In the genomic region with DNA sequence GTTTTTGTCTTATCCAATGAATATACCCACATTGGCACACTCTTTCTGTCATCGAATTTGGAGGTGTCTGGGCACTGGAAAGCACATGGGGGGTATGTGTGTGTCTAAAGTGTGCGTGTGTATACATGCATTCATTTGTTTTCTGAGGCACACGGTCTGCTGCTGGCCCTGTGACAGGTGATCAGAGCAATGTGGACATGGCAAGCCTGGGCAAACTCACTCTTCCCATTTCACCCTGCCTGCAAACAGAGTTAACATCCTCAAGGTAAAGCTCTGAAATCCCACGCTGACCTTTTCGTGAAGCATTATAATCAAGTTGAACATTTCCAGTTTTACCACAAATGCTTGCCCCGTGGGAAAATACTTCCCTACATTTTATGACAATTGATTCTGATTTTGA, we compare ENCODE assay signal across 24 cellular contexts.
DNase-seq lines count a peak whose midpoint lies in the region; ATAC-seq and TF ChIP-seq lines count a peak whose summit lies in the region.
"Had no signal": no experiment of that assay in that cellular context is flagged by ENCODE, and none has a peak within 500 bp of the region (broad histone marks: within the 10 kb centered on the region; RNA-seq: fewer than 3 reads in every experiment).

No MANE protein-coding gene starts in this region.

- H3K4me1 ChIP-seq in RWPE2 (ENCODE audit: insufficient read depth, poor library complexity, severe bottlenecking) (peaks cover 13% of the 10 kb centered on the region), sigmoid colon (peaks cover 0 to 96% (median 84%) of the 10 kb centered on the region in 4 donors)

- WGBS in sigmoid colon, 2 donors = 73 to 78% methylated on average over 6 of the region's 6 CpGs

- H3K9me3 ChIP-seq in RWPE2 (ENCODE audit: severe bottlenecking) (no peaks in the 10 kb centered on the region), sigmoid colon (no peaks in the 10 kb centered on the region)
- H3K9me3 ChIP-seq: left ventricle myocardium inferior, thyroid gland had no signal

- H3K36me3 ChIP-seq in RWPE2 (ENCODE audit: low read depth) (no peaks in the 10 kb centered on the region), sigmoid colon (no peaks in the 10 kb centered on the region)
- H3K36me3 ChIP-seq: left ventricle myocardium inferior, thyroid gland had no signal

- DNase-seq in DMS53 (lab: John Stamatoyannopoulos, UW) (peak; percentile 8), DMS53 treated with DMSO at 0.1 percent for 48 hours (lab: John Stamatoyannopoulos, UW; ENCODE audit: unreplicated experiment) (no peak), RWPE2 (ENCODE audit: low spot score) (no peak), epithelial cell of prostate (ENCODE audit: low read depth, low spot score) (no peak), sigmoid colon (no peak), substantia nigra (lab: John Stamatoyannopoulos, UW) (no peak), occipital lobe (lab: John Stamatoyannopoulos, UW) (no peak)
- DNase-seq: 8988T; activated CD4-positive, alpha-beta T cell treated with anti-CD3 and anti-CD28 coated beads for 1 hour; activated naive CD4-positive, alpha-beta T cell; activated T-cell treated with anti-CD3 and anti-CD28 coated beads, Interleukin-2, amount 50 U/mL, for 1 hour; amniotic stem cell; CD8-positive, alpha-beta memory T cell; DMS79 treated with DMSO at 0.1 percent for 48 hours; hippocampal formation; left ventricle myocardium inferior; midbrain; NCI-H526; nephron progenitor cell; small intestine; thyroid gland had no signal

- TF ChIP-seq CTCF in RWPE2 (IDR thresholded peaks at IDR 0.05; ENCODE audit: poor library complexity, severe bottlenecking) (no peak), sigmoid colon (IDR thresholded peaks at IDR 0.05) (no peak)

- intact Hi-C loops in sigmoid colon (cut with DNase I) = no loop called here

- H3K4me3 ChIP-seq in RWPE2 (ENCODE audit: severe bottlenecking) = no peak overlapping the region
- no peak overlapping the region for H3K4me3 ChIP-seq in sigmoid colon
- H3K4me3 ChIP-seq: left ventricle myocardium inferior, thyroid gland had no signal

- H3K27ac ChIP-seq in RWPE2 (ENCODE audit: poor library complexity, severe bottlenecking) = no peak overlapping the region
- peak overlapping the region; percentile 38 for H3K27ac ChIP-seq in epithelial cell of prostate
- peak overlapping the region in 3 of 4 donors; percentile 12 to 49 (median 36) for H3K27ac ChIP-seq in sigmoid colon
- H3K27ac ChIP-seq in substantia nigra (ENCODE audit: low read depth, low read length, poor library complexity, severe bottlenecking) = no peak overlapping the region
- H3K27ac ChIP-seq: thyroid gland had no signal

- TF ChIP-seq POLR2A in sigmoid colon (IDR thresholded peaks at IDR 0.05) = no peak

- no peak for TF ChIP-seq EP300 in sigmoid colon (IDR thresholded peaks at IDR 0.05)

- peak; percentile 25; the same call in 1 of the 3 replicates for ATAC-seq in RWPE2 (ENCODE audit: low read depth)
- ATAC-seq in GM21515 (IDR thresholded peaks at IDR 0.05; ENCODE audit: unreplicated experiment) = no peak
- ATAC-seq: HepG2; stimulated activated memory B cell treated with anti-CD40 and anti-IgM and Interleukin-4, amounts not matched to agents 10 μg/mL and 1 μg/mL and 100 μg/mL, for 72 hours had no signal

- no peaks in the 10 kb centered on the region for H3K27me3 ChIP-seq in RWPE2 (ENCODE audit: insufficient read depth, poor library complexity, severe bottlenecking)
- H3K27me3 ChIP-seq in sigmoid colon = no peaks in the 10 kb centered on the region
- H3K27me3 ChIP-seq: thyroid gland had no signal

Comparison
In these comparisons a context has a peak if more than half of its experiments do, and no peak if none do; other contexts are left out.
1. H3K27ac ChIP-seq: peak in epithelial cell of prostate (single experiment) and sigmoid colon (3 of 4); none in RWPE2 (single experiment) and substantia nigra (single experiment).